Comparison of ENCODE assay signal across 8 cellular contexts in the genomic region with DNA sequence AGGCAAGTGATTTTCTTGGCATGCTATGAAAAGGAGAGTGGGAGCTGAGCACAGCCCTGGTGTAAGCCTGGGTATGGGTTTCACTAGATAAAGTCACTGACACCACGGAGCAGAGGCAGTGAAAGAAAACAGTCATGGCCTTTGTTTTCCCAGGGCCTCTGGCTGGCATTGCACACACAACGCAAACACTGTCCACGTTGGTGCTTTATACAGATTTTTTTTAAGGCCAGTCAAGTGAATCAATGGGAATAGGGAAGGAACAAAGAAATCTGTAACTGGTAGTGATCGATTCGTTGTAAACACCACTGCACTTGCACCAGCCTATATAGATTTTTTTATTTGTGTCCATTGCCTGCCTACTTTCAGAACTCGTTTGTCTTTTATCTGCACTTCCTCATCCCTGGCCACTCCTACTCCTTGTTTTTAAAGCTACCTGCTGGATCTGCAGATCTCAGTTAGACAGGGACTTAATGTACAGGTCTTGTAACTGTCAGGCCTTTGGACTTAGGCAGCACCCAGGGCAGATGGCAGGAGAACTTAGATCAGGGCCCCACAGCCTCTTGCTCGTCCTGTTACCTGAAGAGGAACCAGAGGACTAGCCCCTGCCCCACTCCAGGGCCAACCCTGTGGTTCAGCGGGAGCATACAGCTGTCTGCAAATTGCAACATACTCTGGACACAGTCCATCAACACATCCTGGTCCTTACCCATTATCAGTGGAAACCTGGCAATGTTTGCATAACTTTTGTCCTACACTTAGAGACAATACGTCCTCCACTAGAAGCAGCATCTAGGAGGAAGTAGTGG. TPM values are rescaled to one million over a fixed set of nuclear protein-coding genes. Genes with fewer than 3 reads are reported as not detected.
DNase-seq lines count a peak whose midpoint lies in the region; ATAC-seq, FAIRE-seq and TF ChIP-seq lines count a peak whose summit lies in the region.

No MANE protein-coding gene starts in this region.

- no TSS peak for BruUV-seq in Caco-2 (replicated peaks; lab: Mats Ljungman, UMichigan)

- no peak for FAIRE-seq in urothelium cell line (lab: Jason Lieb, UNC)

- DNase-seq in Caco-2 (peak; percentile 88 to 95), NCI-H526 treated with DMSO at 0.1 percent for 48 hours (lab: John Stamatoyannopoulos, UW) (peak; percentile 80), chondrocyte (ENCODE audit: low spot score) (no peak), medulla oblongata (ENCODE audit: extremely low spot score) (peak; percentile 91), MM.1S (no peak), tibial nerve (ENCODE audit: low spot score in 2 of 2) (no peak), urothelium cell line (ENCODE audit: low spot score) (no peak)

- no peaks in the 10 kb centered on the region for H3K36me3 Mint-ChIP-seq in Caco-2 (ENCODE audit: insufficient read depth, unreplicated experiment)
- H3K36me3 Mint-ChIP-seq in chondrocyte (ENCODE audit: low read depth): no peaks in the 10 kb centered on the region

- no peak for TF ChIP-seq POLR2A in tibial nerve (IDR thresholded peaks at IDR 0.05)

- H3K4me1 Mint-ChIP-seq in Caco-2 (ENCODE audit: low read depth, unreplicated experiment) (peaks cover 21% of the 10 kb centered on the region), chondrocyte (ENCODE audit: low read depth) (peaks cover 39% of the 10 kb centered on the region)

- H3K27me3 Mint-ChIP-seq in Caco-2 (ENCODE audit: insufficient read depth, unreplicated experiment) (no peaks in the 10 kb centered on the region), chondrocyte (ENCODE audit: low read depth) (no peaks in the 10 kb centered on the region)

- CTCF ChIA-PET in Caco-2 (lab: Charles Lee): interaction anchor here (0.8 to 1.6 kb wide), 6 partner anchors 8 to 240 kb away, joined by 3 to 8 read pairs (median 4); partner anchors contain the start of gene GOSR1

- no peaks in the 10 kb centered on the region for H3K9me2 ChIP-seq in MM.1S (replicated peaks; ENCODE audit: insufficient read depth, low read length)

- intact Hi-C loops in Caco-2 (cut with micrococcal nuclease; ENCODE audit: unreplicated experiment): loop anchor here (1.0 to 5.0 kb wide), 3 partner anchors 34 to 373 kb away; partner anchors contain the start of gene CPD

- H3K4me3 ChIP-seq in Caco-2 (ENCODE audit: low read depth, low read length) (peak overlapping the region; percentile 6; the same call in 1 of the 2 replicates), MM.1S (ENCODE audit: low read length) (no peak overlapping the region), tibial nerve (no peak overlapping the region)

- TF ChIP-seq EP300 in tibial nerve (IDR thresholded peaks at IDR 0.05): peak in 1 of 2 donors; percentile 47

- no peak overlapping the region for H3K9ac ChIP-seq in MM.1S (ENCODE audit: low read length)

- H2AFZ ChIP-seq in MM.1S (ENCODE audit: low read length): no peak overlapping the region

- H3K4me1 ChIP-seq in Caco-2 (peaks cover 48% of the 10 kb centered on the region), MM.1S (ENCODE audit: low read length) (0 out of 2 replicates have a peak, but pooled peaks cover 3% of the 10 kb centered on the region), tibial nerve (peaks cover 0 to 26% (median 2%) of the 10 kb centered on the region in 4 donors)

- 41 to 43% methylated on average over 9 of the region's 9 CpGs for WGBS in tibial nerve, 2 donors

- no peak for ATAC-seq in HG02852 (IDR thresholded peaks at IDR 0.05; ENCODE audit: unreplicated experiment)

- H3K27ac Mint-ChIP-seq in Caco-2 (ENCODE audit: unreplicated experiment) (peak overlapping the region; percentile 61), chondrocyte (ENCODE audit: unreplicated experiment) (peak overlapping the region; percentile 45)

- H3K9me3 ChIP-seq in Caco-2 (no peaks in the 10 kb centered on the region), MM.1S (replicated peaks; ENCODE audit: insufficient read depth, low read length) (no peaks in the 10 kb centered on the region), tibial nerve (no peaks in the 10 kb centered on the region)

- POLR2A ChIA-PET in Caco-2 (lab: Charles Lee): interaction anchor here (0.5 to 1.0 kb wide), 5 partner anchors 17 to 191 kb away, joined by 3 to 8 read pairs (median 3); no protein-coding TSS in a partner anchor

- H3K27me3 ChIP-seq in Caco-2 (replicated peaks; ENCODE audit: control insufficient read depth, insufficient read depth, low read length) (no peaks in the 10 kb centered on the region), MM.1S (replicated peaks; ENCODE audit: insufficient read depth, low read length) (no peaks in the 10 kb centered on the region), tibial nerve (no peaks in the 10 kb centered on the region)

- TF ChIP-seq CTCF in Caco-2 (IDR thresholded peaks at IDR 0.05; ENCODE audit: insufficient read depth in 1 of 2, low read depth in 1 of 2, low read length in 1 of 2, severe bottlenecking in 1 of 2, unreplicated experiment in 1 of 2): no peak
- TF ChIP-seq CTCF in chondrocyte (IDR thresholded peaks at IDR 0.05): no peak
- TF ChIP-seq CTCF in MM.1S (IDR thresholded peaks at IDR 0.05; ENCODE audit: low read length): no peak
- TF ChIP-seq CTCF in tibial nerve (IDR thresholded peaks at IDR 0.05): no peak

- H3K4me3 Mint-ChIP-seq in Caco-2 (ENCODE audit: unreplicated experiment): peak overlapping the region; percentile 47
- no peak overlapping the region for H3K4me3 Mint-ChIP-seq in chondrocyte (ENCODE audit: unreplicated experiment)

- H3K27ac ChIP-seq in MM.1S (ENCODE audit: low read length) (no peak overlapping the region), tibial nerve (peak overlapping the region in 2 of 4 donors; percentile 15 to 31)

- H3F3A ChIP-seq in MM.1S (ENCODE audit: insufficient read depth, low read length): no peaks in the 10 kb centered on the region

- no peaks in the 10 kb centered on the region for H4K20me1 ChIP-seq in MM.1S (ENCODE audit: insufficient read depth, low read length)

- no peaks in the 10 kb centered on the region for H3K9me3 Mint-ChIP-seq in Caco-2 (ENCODE audit: unreplicated experiment)
- no peaks in the 10 kb centered on the region for H3K9me3 Mint-ChIP-seq in chondrocyte (ENCODE audit: low read depth)

- H3K79me2 ChIP-seq in MM.1S (ENCODE audit: low read length): no peaks in the 10 kb centered on the region

- no peak overlapping the region for H3K4me2 ChIP-seq in MM.1S (ENCODE audit: low read depth, low read length)

- no peaks in the 10 kb centered on the region for H3K36me3 ChIP-seq in Caco-2 (ENCODE audit: control insufficient read depth, insufficient read depth, low read length)
- H3K36me3 ChIP-seq in MM.1S (replicated peaks; ENCODE audit: insufficient read depth, low read length): no peaks in the 10 kb centered on the region
- H3K36me3 ChIP-seq in tibial nerve: no peaks in the 10 kb centered on the region

RNA-seq across cellular contexts. Expression of gene TMIGD1, which starts 10.6 kb away (rescaled TPM):
- total RNA-seq in Caco-2 (2022) (not detected in 2 replicates), chondrocyte (not detected in 3 replicates), tibial nerve (not detected)

RNA-seq across cellular contexts. Expression of gene CPD, which starts 34.2 kb away (rescaled TPM):
- total RNA-seq in Caco-2 (2022) (127 and 149 TPM in 2 replicates), chondrocyte (76.6 to 96.6 TPM (median 78.1 TPM) in 3 replicates), tibial nerve (100 to 1,000 TPM in 1 of 4 donors, 10 to 100 TPM in 3; 38.5 to 112 (median 60.3) TPM)

RNA-seq across cellular contexts. Expression of gene BLMH, which starts 52.7 kb away (rescaled TPM):
- 56.1 and 57.4 TPM in 2 replicates for total RNA-seq in Caco-2 (2022)
- total RNA-seq in chondrocyte: 44.5 to 60.2 TPM (median 49.5 TPM) in 3 replicates
- 10 to 100 TPM; 18.1 to 35.7 (median 28.1) TPM for total RNA-seq in tibial nerve

Comparison
In these comparisons a context has a peak if more than half of its experiments do, and no peak if none do; other contexts are left out.
1. DNase-seq: peak in Caco-2 (2 of 2), NCI-H526 treated with DMSO at 0.1 percent for 48 hours (single experiment) and medulla oblongata (single experiment); none in chondrocyte (single experiment), MM.1S (single experiment), tibial nerve (0 of 2) and urothelium cell line (single experiment).